Comparison of ENCODE assay signal across 9 cellular contexts in the genomic region with DNA sequence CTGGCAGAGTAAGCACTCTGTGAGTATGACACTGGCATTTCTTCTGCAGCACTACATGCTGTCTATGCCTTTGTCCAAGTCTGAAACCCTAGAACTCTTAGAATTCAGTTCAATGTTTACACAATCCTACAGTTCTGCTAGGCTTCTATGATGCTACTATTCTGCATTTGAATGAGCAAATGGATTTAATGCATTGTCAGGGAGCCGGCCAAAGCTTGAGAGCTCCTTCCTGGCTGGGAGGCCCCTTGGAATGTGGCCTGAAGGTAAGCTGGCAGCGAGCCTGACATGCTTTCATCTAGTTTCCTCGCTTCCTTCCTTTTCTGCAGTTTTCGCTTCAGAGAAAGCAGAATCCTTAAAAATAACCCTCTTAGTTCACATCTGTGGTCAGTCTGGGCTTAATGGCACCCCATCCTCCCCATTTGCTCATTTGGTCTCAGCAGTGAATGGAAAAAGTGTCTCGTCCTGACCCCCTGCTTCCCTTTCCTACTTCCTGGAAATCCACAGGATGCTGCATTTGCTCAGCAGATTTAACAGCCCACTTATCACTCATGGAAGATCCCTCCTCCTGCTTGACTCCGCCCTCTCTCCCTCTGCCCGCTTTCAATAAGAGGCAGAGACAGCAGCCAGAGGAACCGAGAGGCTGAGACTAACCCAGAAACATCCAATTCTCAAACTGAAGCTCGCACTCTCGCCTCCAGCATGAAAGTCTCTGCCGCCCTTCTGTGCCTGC. TPM values are rescaled to one million over a fixed set of nuclear protein-coding genes. Genes with fewer than 3 reads are reported as not detected.
A peak's percentile ranks its signal among the peaks of the same experiment; 100 is the strongest.
DNase-seq lines count a peak whose midpoint lies in the region; ATAC-seq and TF ChIP-seq lines count a peak whose summit lies in the region.
"Had no signal": no experiment of that assay in that cellular context is flagged by ENCODE, and none has a peak within 500 bp of the region (broad histone marks: within the 10 kb centered on the region; RNA-seq: fewer than 3 reads in every experiment).

A gene (plus strand): TSS at position 635 of the 730 bp plus-strand sequence. CDS start 65 bp downstream, at position 700.

- H3K4me3 ChIP-seq in Caco-2 (ENCODE audit: low read depth, low read length) (no peak within 1 kb of the TSS), right lobe of liver (peak within 1 kb of the TSS; percentile 24 to 29 (median 25)), transverse colon (peak within 1 kb of the TSS in 3 of 4 donors; percentile 23 to 35 (median 26))

- TF ChIP-seq POLR2A in right lobe of liver (IDR thresholded peaks at IDR 0.05) (no peak), transverse colon (IDR thresholded peaks at IDR 0.05) (peak; percentile 56)

- no peak for TF ChIP-seq EP300 in transverse colon (IDR thresholded peaks at IDR 0.05; ENCODE audit: low read depth)

- 3% methylated on average over 8 of the region's 11 CpGs for WGBS in right lobe of liver (ENCODE audit: insufficient coverage, low coverage, low lambda C conversion rate, missing lambda C conversion rate)
- WGBS in transverse colon (ENCODE audit: low coverage in 1 of 2), 2 donors, result 5 to 9% methylated on average over 7 to 11 of the region's 11 CpGs

- H3K36me3 ChIP-seq in Caco-2 (ENCODE audit: control insufficient read depth, insufficient read depth, low read length) (no peaks in the 10 kb centered on the region), right lobe of liver (no peaks in the 10 kb centered on the region), transverse colon (no peaks in the 10 kb centered on the region)

- CTCF ChIA-PET in Caco-2 (lab: Charles Lee), result interaction anchor here (1.6 kb wide), 1 partner anchor 107 kb away, joined by 4 read pairs; no protein-coding TSS in a partner anchor

- no peaks in the 10 kb centered on the region; the same call in none of the 2 replicates for H3K27me3 ChIP-seq in Caco-2 (replicated peaks; ENCODE audit: control insufficient read depth, insufficient read depth, low read length)
- no peaks in the 10 kb centered on the region for H3K27me3 ChIP-seq in right lobe of liver
- no peaks in the 10 kb centered on the region for H3K27me3 ChIP-seq in transverse colon

- H3K27ac ChIP-seq in right lobe of liver (peak within 1 kb of the TSS in 2 of 3 donors; percentile 36 to 70), transverse colon (peak within 1 kb of the TSS; percentile 74 to 88 (median 85))
- H3K27ac ChIP-seq: epithelial cell of prostate had no signal

- H3K9me3 Mint-ChIP-seq in Caco-2 (ENCODE audit: unreplicated experiment), result no peaks in the 10 kb centered on the region

- H3K4me1 ChIP-seq in Caco-2, result peaks cover 32% of the 10 kb centered on the region
- H3K4me1 ChIP-seq in right lobe of liver, result peaks cover 0 to 22% (median 4%) of the 10 kb centered on the region in 4 donors
- peaks cover 29 to 55% (median 47%) of the 10 kb centered on the region in 4 donors for H3K4me1 ChIP-seq in transverse colon

- H3K36me3 Mint-ChIP-seq in Caco-2 (ENCODE audit: insufficient read depth, unreplicated experiment), result no peaks in the 10 kb centered on the region

- H3K4me3 Mint-ChIP-seq in Caco-2 (ENCODE audit: unreplicated experiment), result peak within 1 kb of the TSS; percentile 57

- TF ChIP-seq CTCF in Caco-2 (IDR thresholded peaks at IDR 0.05; ENCODE audit: insufficient read depth in 1 of 2, low read depth in 1 of 2, low read length in 1 of 2, severe bottlenecking in 1 of 2, unreplicated experiment in 1 of 2) (no peak), right lobe of liver (IDR thresholded peaks at IDR 0.05) (no peak), transverse colon (IDR thresholded peaks at IDR 0.05) (no peak)

- H3K27me3 Mint-ChIP-seq in Caco-2 (ENCODE audit: insufficient read depth, unreplicated experiment), result peaks cover 6% of the 10 kb centered on the region

- POLR2A ChIA-PET in Caco-2 (lab: Charles Lee), result no interaction called here

- no TSS peak for BruUV-seq in Caco-2 (replicated peaks; lab: Mats Ljungman, UMichigan)

- H3K4me1 Mint-ChIP-seq in Caco-2 (ENCODE audit: low read depth, unreplicated experiment), result no peaks in the 10 kb centered on the region

- H3K9me3 ChIP-seq in Caco-2 (no peaks in the 10 kb centered on the region), right lobe of liver (no peaks in the 10 kb centered on the region), transverse colon (no peaks in the 10 kb centered on the region)

- ATAC-seq in right lobe of liver (peak; percentile 52 to 64 (median 55)), GM21367 (IDR thresholded peaks at IDR 0.05; ENCODE audit: unreplicated experiment) (no peak), GM21737 (IDR thresholded peaks at IDR 0.05; ENCODE audit: unreplicated experiment) (no peak), GM19397 (IDR thresholded peaks at IDR 0.05; ENCODE audit: unreplicated experiment) (no peak)

- H3K27ac Mint-ChIP-seq in Caco-2 (ENCODE audit: unreplicated experiment), result no peak within 1 kb of the TSS

- in situ Hi-C loops in transverse colon (cut with MboI; ENCODE audit: low pct_ligation_motif_present in 1 of 4, low pct_unique_long_range_greater_than_20kb in 1 of 4, low sequenced_read_pairs in 3 of 4), result no loop called here

- DNase-seq in Caco-2 (peak; percentile 19 to 69), NCI-H345 treated with DMSO at 0.1 percent for 48 hours (lab: John Stamatoyannopoulos, UW; ENCODE audit: unreplicated experiment) (peak; percentile 5), ecto neural progenitor cell (ENCODE audit: low spot score) (peak; percentile 75), right lobe of liver (peak in 1 of 3 donors; percentile 35), transverse colon (peak; percentile 50)

- intact Hi-C loops in Caco-2 (cut with micrococcal nuclease; ENCODE audit: unreplicated experiment), result no loop called here
- intact Hi-C loops in right lobe of liver (cut with DNase I), result no loop called here
- intact Hi-C loops in transverse colon (cut with DNase I; ENCODE audit: low total_unique reads), result no loop called here

RNA-seq across cellular contexts. Expression of the gene that starts here (rescaled TPM):
- 0.60 TPM in 1 of 2 replicates, not detected in the other for total RNA-seq in Caco-2 (2022)
- total RNA-seq in right lobe of liver, result 10 to 100 TPM in 1 of 6 experiments, 1 to 10 TPM in 4, under 1 TPM in 1; 0.66 to 32.2 (median 3.8) TPM
- total RNA-seq in transverse colon, result 100 to 1,000 TPM in 2 of 4 donors, 10 to 100 TPM in 1, 1 to 10 TPM in 1; 9.1 to 147 (median 77.6) TPM

Comparison
In these comparisons a context has a peak if more than half of its experiments do, and no peak if none do; other contexts are left out.
1. Peak in DNase-seq in Caco-2; RNA of the gene not detected or under 1 TPM.
2. ATAC-seq: peak in right lobe of liver (4 of 4); none in GM21367 (single experiment), GM21737 (single experiment) and GM19397 (single experiment).